ENCODE assay signal across 2 cellular contexts in genomic region chr17:1961187-1961586, GRCh38.
TF ChIP-seq lines count a peak whose summit lies in the region.

No MANE protein-coding gene starts in this region.

TF ChIP-seq in HEK293T, 16 proteins besides CTCF, POLR2A, EP300 and RAD21 (continued from another document):
- TF ChIP-seq L3MBTL2 (conservative IDR thresholded peaks at IDR 0.05) (peak; percentile 91), SUZ12 (IDR thresholded peaks at IDR 0.05) (no peak), FOXA1 (IDR thresholded peaks at IDR 0.05) (no peak), FOXM1 (IDR thresholded peaks at IDR 0.05; ENCODE audit: borderline replicate concordance) (no peak), TARDBP (IDR thresholded peaks at IDR 0.05) (no peak), ELF4 (IDR thresholded peaks at IDR 0.05) (no peak), CTBP1 (IDR thresholded peaks at IDR 0.05; ENCODE audit: borderline replicate concordance) (no peak), HDGF (IDR thresholded peaks at IDR 0.05; ENCODE audit: borderline replicate concordance) (no peak), SP1 (IDR thresholded peaks at IDR 0.05) (no peak)

TF ChIP-seq in WTC11, 78 proteins besides CTCF, POLR2A, EP300 and RAD21 (continued from another document):
- TF ChIP-seq ZNF263 (CRISPR knock-in tag; IDR thresholded peaks at IDR 0.05; ENCODE audit: low read depth) (no peak), ATF1 (CRISPR knock-in tag; IDR thresholded peaks at IDR 0.05) (no peak), ATF3 (CRISPR knock-in tag; conservative IDR thresholded peaks at IDR 0.05) (no peak), TCF7 (CRISPR knock-in tag; IDR thresholded peaks at IDR 0.05; ENCODE audit: low read depth) (no peak), TEAD1 (CRISPR knock-in tag; IDR thresholded peaks at IDR 0.05) (no peak), RORB (CRISPR knock-in tag; IDR thresholded peaks at IDR 0.05) (no peak), NR2C2 (CRISPR knock-in tag; IDR thresholded peaks at IDR 0.05) (no peak), PRRX2 (CRISPR knock-in tag; IDR thresholded peaks at IDR 0.05) (no peak), NFATC4 (CRISPR knock-in tag; IDR thresholded peaks at IDR 0.05) (no peak), USF1 (CRISPR knock-in tag; IDR thresholded peaks at IDR 0.05) (peak; percentile 92), ZBTB21 (CRISPR knock-in tag; IDR thresholded peaks at IDR 0.05; ENCODE audit: borderline replicate concordance) (no peak), USF2 (CRISPR knock-in tag; IDR thresholded peaks at IDR 0.05) (peak; percentile 94), MLX (CRISPR knock-in tag; IDR thresholded peaks at IDR 0.05) (no peak), MYBL2 (CRISPR knock-in tag; IDR thresholded peaks at IDR 0.05) (no peak), EMX1 (CRISPR knock-in tag; IDR thresholded peaks at IDR 0.05) (no peak), MAX (CRISPR knock-in tag; IDR thresholded peaks at IDR 0.05) (peak; percentile 22; the same call in 1 of the 2 replicates), FOXK1 (CRISPR knock-in tag; IDR thresholded peaks at IDR 0.05) (peak; percentile 30; the same call in 1 of the 2 replicates), ZNF121 (CRISPR knock-in tag; IDR thresholded peaks at IDR 0.05) (peak; percentile 83), CDX4 (CRISPR knock-in tag; IDR thresholded peaks at IDR 0.05; ENCODE audit: borderline replicate concordance) (no peak)
TF ChIP-seq in WTC11: peak in this region for 5.
